6 cellular contexts compared by ENCODE assay signal in the genomic region with DNA sequence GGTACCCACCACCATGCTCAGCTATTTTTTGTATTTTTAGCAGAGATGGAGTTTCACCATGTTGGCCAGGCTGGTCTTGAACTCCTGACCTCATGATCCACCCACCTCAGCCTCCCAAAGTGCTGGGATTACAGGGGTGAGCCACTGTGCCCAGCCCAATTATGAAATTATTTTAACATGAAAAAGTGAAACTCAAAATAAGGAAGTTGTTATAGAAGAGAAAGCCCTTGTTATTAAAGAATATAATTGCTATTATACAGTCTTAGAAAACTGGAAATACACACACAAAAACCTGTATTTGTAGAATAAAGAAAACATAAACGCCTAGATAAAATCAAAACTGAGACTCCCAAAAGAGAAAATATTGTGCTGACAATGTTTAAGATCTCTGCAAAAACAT. TPM values are rescaled to one million over a fixed set of nuclear protein-coding genes. Genes with fewer than 3 reads are reported as not detected.
"Had no signal": no experiment of that assay in that cellular context is flagged by ENCODE, and none has a peak within 500 bp of the region (broad histone marks: within the 10 kb centered on the region; RNA-seq: fewer than 3 reads in every experiment).

No MANE protein-coding gene starts in this region.

RNA-seq across cellular contexts. Expression of a gene that starts 45.2 kb away (rescaled TPM):
- total RNA-seq: HepG2; HT1080; IMR-90; M059J; SJCRH30; T-helper 1 cell treated with Interleukin-12 subunit alpha and Interleukin-12 subunit beta and Interleukin-4 antibody, amounts not matched to agents 30 ng/mL and 1 ng/mL, for 36 hours had no signal
- polyA plus RNA-seq: HepG2, IMR-90 had no signal
